31 cellular contexts compared by ENCODE assay signal in genomic region chr7:112212516-112213036, GRCh38. TPM values are rescaled to one million over a fixed set of nuclear protein-coding genes. Genes with fewer than 3 reads are reported as not detected.
DNase-seq lines count a peak whose midpoint lies in the region; ATAC-seq, FAIRE-seq and TF ChIP-seq lines count a peak whose summit lies in the region.
"Had no signal": no experiment of that assay in that cellular context is flagged by ENCODE, and none has a peak within 500 bp of the region (broad histone marks: within the 10 kb centered on the region; RNA-seq: fewer than 3 reads in every experiment).

No MANE protein-coding gene starts in this region.

- H2BK12ac ChIP-seq in mesenchymal stem cell (ENCODE audit: low read length in 2 of 2): no peak overlapping the region

- no peak overlapping the region for H4K8ac ChIP-seq in mesenchymal stem cell (ENCODE audit: low read length)

- H3K9ac ChIP-seq in mesenchymal stem cell (ENCODE audit: low read length): no peak overlapping the region
- H3K9ac ChIP-seq: KMS-11 had no signal

- no peak overlapping the region for H3K14ac ChIP-seq in mesenchymal stem cell (ENCODE audit: low read length in 2 of 2)

- H3K4me3 ChIP-seq in cardiac muscle cell: no peak overlapping the region
- no peak overlapping the region for H3K4me3 ChIP-seq in mesenchymal stem cell (ENCODE audit: insufficient read depth in 1 of 2, low read depth in 1 of 2, low read length in 2 of 2)
- H3K4me3 ChIP-seq: stomach, tibial nerve had no signal

- no peak overlapping the region for H3K23ac ChIP-seq in mesenchymal stem cell (ENCODE audit: low read length in 2 of 2)

- no peak for FAIRE-seq in H54 (lab: Jason Lieb, UNC)
- FAIRE-seq: A204.1, G401.6, GM19239 had no signal

- peak; percentile 44 for DNase-seq in ACHN
- peak; percentile 86 for DNase-seq in NCI-H226
- DNase-seq in cardiac muscle cell (ENCODE audit: low read depth in 1 of 2, low spot score in 1 of 2): peak; percentile 34 to 60
- DNase-seq in mesenchymal stem cell: no peak
- DNase-seq in H54 (ENCODE audit: insufficient read length, low spot score): no peak
- DNase-seq in left colon: no peak
- no peak for DNase-seq in NCI-H446 (lab: John Stamatoyannopoulos, UW)
- DNase-seq in DMS 273 (lab: John Stamatoyannopoulos, UW; ENCODE audit: unreplicated experiment): no peak
- DNase-seq: activated CD4-positive, alpha-beta T cell treated with anti-CD3 and anti-CD28 coated beads for 1 hour; activated CD8-positive, alpha-beta T cell treated with anti-CD3 and anti-CD28 coated beads for 36 hours; activated effector memory CD4-positive, alpha-beta T cell treated with anti-CD3 and anti-CD28 coated beads, Interleukin-2, amount 50 U/mL, for 16 hours; activated naive CD8-positive, alpha-beta T cell treated with anti-CD3 and anti-CD28 coated beads for 36 hours; activated T-cell treated with anti-CD3 and anti-CD28 coated beads for 4 hours; CD8-positive, alpha-beta memory T cell; H9; head of caudate nucleus; midbrain; MM.1S; naive thymus-derived CD8-positive, alpha-beta T cell; NCI-H1417 treated with DMSO at 0.1 percent for 48 hours; NCI-H2081 treated with DMSO at 0.1 percent for 48 hours; NCI-H774; occipital lobe; stimulated activated CD4-positive, alpha-beta T cell treated with anti-CD3 and anti-CD28 coated beads, Interleukin-2, amount 100 ng/mL, for 24 hours; stomach; T-helper 1 cell had no signal

- no peak overlapping the region for H2BK15ac ChIP-seq in mesenchymal stem cell (ENCODE audit: low read depth, poor library complexity, severe bottlenecking)

- no peak overlapping the region for H4K91ac ChIP-seq in mesenchymal stem cell (ENCODE audit: low read length)

- H3K27me3 ChIP-seq in cardiac muscle cell: no peaks in the 10 kb centered on the region
- H3K27me3 ChIP-seq in mesenchymal stem cell (ENCODE audit: control insufficient read depth in 1 of 2, insufficient read depth in 1 of 2, low read length in 2 of 2): no peaks in the 10 kb centered on the region
- H3K27me3 ChIP-seq: stomach, tibial nerve had no signal

- in situ Hi-C loops in ACHN (cut with HindIII; ENCODE audit: low pct_ligation_motif_present, low pct_unique_long_range_greater_than_20kb, low sequenced_read_pairs): no loop called here

- H3K4ac ChIP-seq in mesenchymal stem cell (ENCODE audit: low read depth in 1 of 2, low read length in 2 of 2): no peak overlapping the region

- H3K18ac ChIP-seq in mesenchymal stem cell (ENCODE audit: low read depth in 1 of 2, low read length in 2 of 2): no peak overlapping the region

- ATAC-seq in left colon: no peak
- ATAC-seq: activated CD8-positive, alpha-beta T cell treated with anti-CD3 and anti-CD28 coated beads for 36 hours; naive thymus-derived CD8-positive, alpha-beta T cell had no signal

- no peak for TF ChIP-seq CTCF in cardiac muscle cell (IDR thresholded peaks at IDR 0.05; ENCODE audit: low read depth, low read length)

- H2AFZ ChIP-seq in mesenchymal stem cell (ENCODE audit: low read depth, low read length): no peak overlapping the region

- H3K79me1 ChIP-seq in mesenchymal stem cell (replicated peaks; ENCODE audit: low read length, poor library complexity, severe bottlenecking): peaks cover 11% of the 10 kb centered on the region

- H3K36me3 ChIP-seq in cardiac muscle cell (no peaks in the 10 kb centered on the region), mesenchymal stem cell (ENCODE audit: control insufficient read depth in 1 of 2, insufficient read depth in 2 of 2, low read depth in 1 of 2, low read length in 2 of 2) (no peaks in the 10 kb centered on the region)
- H3K36me3 ChIP-seq: stomach, tibial nerve had no signal

- no peak overlapping the region for H2AK5ac ChIP-seq in mesenchymal stem cell (ENCODE audit: low read length, severe bottlenecking)

- H3K27ac ChIP-seq in cardiac muscle cell (peak overlapping the region; percentile 52), mesenchymal stem cell (ENCODE audit: low read length, poor library complexity, severe bottlenecking) (peak overlapping the region; percentile 61)
- H3K27ac ChIP-seq: KMS-11, stomach, tibial nerve had no signal

- intact Hi-C loops in left colon (cut with DNase I, micrococcal nuclease): no loop called here

- no peak for TF ChIP-seq POLR2A in H54 (IDR thresholded peaks at IDR 0.05; ENCODE audit: low read depth, low read length)

- 90% methylated on average over 2 of the region's 2 CpGs for WGBS in mesenchymal stem cell

- H3K4me2 ChIP-seq in mesenchymal stem cell (ENCODE audit: low read length, poor library complexity, severe bottlenecking): no peak overlapping the region
- H3K4me2 ChIP-seq: KMS-11 had no signal

- no peak overlapping the region for H2BK120ac ChIP-seq in mesenchymal stem cell (ENCODE audit: low read depth, low read length)

- no peaks in the 10 kb centered on the region for H3K9me3 ChIP-seq in cardiac muscle cell (ENCODE audit: low read depth)
- H3K9me3 ChIP-seq in mesenchymal stem cell (ENCODE audit: control insufficient read depth, low read length): no peaks in the 10 kb centered on the region
- H3K9me3 ChIP-seq: stomach, tibial nerve had no signal

- H2BK5ac ChIP-seq in mesenchymal stem cell (ENCODE audit: low read depth, low read length, poor library complexity, severe bottlenecking): no peak overlapping the region

- H3K4me1 ChIP-seq in cardiac muscle cell (ENCODE audit: low read depth) (peaks cover 35% of the 10 kb centered on the region), mesenchymal stem cell (ENCODE audit: control insufficient read depth, insufficient read depth, low read depth, low read length) (no peaks in the 10 kb centered on the region)

RNA-seq across cellular contexts. Expression of gene ZNF277, which starts 6.1 kb away (rescaled TPM):
- total RNA-seq in cardiac muscle cell: 15.6 and 22.6 TPM in 2 replicates
- 9.8 and 13.0 TPM in 2 replicates for polyA plus RNA-seq in cardiac muscle cell
- polyA plus RNA-seq in mesenchymal stem cell (2013, experiment 1 of 2): 26.1 TPM
- 27.1 TPM for polyA plus RNA-seq in mesenchymal stem cell (2013, experiment 2 of 2)
- 10 to 100 TPM; 20.1 to 22.3 TPM for total RNA-seq in left colon

RNA-seq across cellular contexts. Expression of gene DOCK4, which starts 6.4 kb away (rescaled TPM):
- total RNA-seq in cardiac muscle cell: 10.6 and 11.4 TPM in 2 replicates
- 5.3 and 7.2 TPM in 2 replicates for polyA plus RNA-seq in cardiac muscle cell
- polyA plus RNA-seq in mesenchymal stem cell (2013, experiment 1 of 2): 7.2 TPM
- 5.7 TPM for polyA plus RNA-seq in mesenchymal stem cell (2013, experiment 2 of 2)
- 10 to 100 TPM in 1 of 2 donors, 1 to 10 TPM in 1; 6.6 to 11.5 TPM for total RNA-seq in left colon
- polyA plus RNA-seq: CD8-positive, alpha-beta memory T cell had no signal

Comparison
In these comparisons a context has a peak if more than half of its experiments do, and no peak if none do; other contexts are left out.
1. DNase-seq: peak in ACHN (single experiment), NCI-H226 (single experiment) and cardiac muscle cell (2 of 2); none in mesenchymal stem cell (single experiment), H54 (single experiment), left colon (0 of 2), NCI-H446 (0 of 2) and DMS 273 (single experiment).